ENCODE assay signal across 8 cellular contexts in the genomic region with DNA sequence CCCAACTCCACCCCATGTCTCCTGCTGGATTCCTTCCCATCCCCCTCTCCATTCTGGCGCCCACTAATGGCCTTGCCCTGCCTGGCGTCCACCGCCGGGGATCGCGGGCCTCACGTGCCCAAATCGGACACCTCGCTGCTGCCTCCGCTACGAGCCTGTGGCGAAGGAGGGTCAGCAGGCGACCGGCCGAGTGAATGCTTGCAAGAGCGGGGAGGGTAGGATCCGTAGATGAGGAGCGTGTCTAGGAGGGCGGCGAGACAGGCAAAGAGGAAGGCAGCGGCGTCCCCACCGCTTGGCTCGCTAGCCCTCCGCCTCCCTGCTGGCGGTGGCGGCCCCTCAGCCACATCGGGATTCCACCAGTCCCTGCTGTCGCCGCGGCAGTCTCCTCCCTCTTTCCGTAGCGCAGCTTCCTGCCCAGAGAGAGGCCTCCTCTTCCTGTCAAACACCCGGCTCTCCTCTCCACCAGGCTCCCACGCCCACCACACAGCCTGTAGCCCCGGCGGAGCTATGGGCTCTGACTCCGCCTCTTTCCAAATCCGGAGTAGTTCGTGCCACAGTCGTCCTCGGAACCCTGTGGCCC. TPM values are rescaled to one million over a fixed set of nuclear protein-coding genes. Genes with fewer than 3 reads are reported as not detected.
A peak's percentile ranks its signal among the peaks of the same experiment; 100 is the strongest.
DNase-seq lines count a peak whose midpoint lies in the region; ATAC-seq, FAIRE-seq and TF ChIP-seq lines count a peak whose summit lies in the region.

A gene (minus strand): TSS at position 387 of the 580 bp plus-strand sequence.

- no peak for FAIRE-seq in kidney (lab: Jason Lieb, UNC)

- peak within 1 kb of the TSS; percentile 92 for H3K4me3 Mint-ChIP-seq in activated B cell treated with CpG ODN at 0.5 μM for 24 hours

- CTCF ChIA-PET in AG04449 (lab: Yijun Ruan, JAX) (no interaction called here), activated B cell treated with CpG ODN at 0.5 μM for 24 hours (lab: Charles Lee) (no interaction called here)

- no peaks in the 10 kb centered on the region for H3K27me3 Mint-ChIP-seq in activated B cell treated with CpG ODN at 0.5 μM for 24 hours

- TF ChIP-seq CTCF in AG04449 (IDR thresholded peaks at IDR 0.05; ENCODE audit: insufficient read depth, low read length, missing control alignments), result no peak
- no peak for TF ChIP-seq CTCF in activated B cell treated with CpG ODN at 0.5 μM for 24 hours (IDR thresholded peaks at IDR 0.05)
- TF ChIP-seq CTCF in kidney (IDR thresholded peaks at IDR 0.05; ENCODE audit: borderline replicate concordance, extremely low read depth, insufficient read depth), result no peak

- H3K27ac ChIP-seq in kidney (ENCODE audit: low read depth in 2 of 2, low read length in 2 of 2), result peak within 1 kb of the TSS; percentile 32 to 69

- DNase-seq in AG04449 (ENCODE audit: low read depth, low spot score) (peak; percentile 17), NCI-H226 (peak; percentile 50), activated B cell treated with CpG ODN at 0.5 μM for 24 hours (peak; percentile 59), kidney (peak; percentile 92)
- DNase-seq in central memory CD4-positive, alpha-beta T cell, result peak; percentile 73
- DNase-seq in stimulated activated CD4-positive, alpha-beta T cell treated with anti-CD3 and anti-CD28 coated beads, Interleukin-15, amount 100 ng/mL, for 24 hours, result peak; percentile 89

- ATAC-seq in GM18873 (IDR thresholded peaks at IDR 0.05; ENCODE audit: low FRiP score, unreplicated experiment) (peak; percentile 100), HG03135 (IDR thresholded peaks at IDR 0.05; ENCODE audit: unreplicated experiment) (peak; percentile 98), activated B cell treated with CpG ODN at 0.5 μM for 24 hours (ENCODE audit: low read depth) (peak; percentile 98)

- H3K9ac ChIP-seq in kidney (ENCODE audit: low read length in 2 of 2), result peak within 1 kb of the TSS; percentile 29 to 41

- H3K4me3 ChIP-seq in AG04449 (ENCODE audit: low read depth, low read length) (peak within 1 kb of the TSS; percentile 71), kidney (ENCODE audit: low read length in 2 of 2) (peak within 1 kb of the TSS; percentile 63 to 77)

- peaks cover 17% of the 10 kb centered on the region for H3K36me3 Mint-ChIP-seq in activated B cell treated with CpG ODN at 0.5 μM for 24 hours (ENCODE audit: low read depth)

- POLR2A ChIA-PET in AG04449 (lab: Yijun Ruan, JAX), result interaction anchor here (1.1 kb wide), 1 partner anchor 17 kb away, joined by 3 read pairs; no protein-coding TSS in a partner anchor
- POLR2A ChIA-PET in activated B cell treated with CpG ODN at 0.5 μM for 24 hours (lab: Charles Lee), result interaction anchor here (0.6 to 0.7 kb wide), 2 partner anchors 9 to 126 kb away, joined by 3 to 8 read pairs; a partner anchor contains a TSS

- no peaks in the 10 kb centered on the region for H3K36me3 ChIP-seq in kidney (ENCODE audit: control insufficient read depth in 1 of 2, insufficient read depth in 2 of 2, low read length in 2 of 2)

- intact Hi-C loops in activated B cell treated with CpG ODN at 0.5 μM for 24 hours (cut with micrococcal nuclease) (loop anchor here (1.0 to 5.0 kb wide), 3 partner anchors 125 to 471 kb away; a partner anchor contains a TSS), kidney (cut with DNase I) (no loop called here)

- no peaks in the 10 kb centered on the region for H3K9me3 Mint-ChIP-seq in activated B cell treated with CpG ODN at 0.5 μM for 24 hours

- H3K9me3 ChIP-seq in kidney (ENCODE audit: control insufficient read depth in 1 of 2, low read length in 2 of 2), result no peaks in the 10 kb centered on the region

- H3K4me1 Mint-ChIP-seq in activated B cell treated with CpG ODN at 0.5 μM for 24 hours, result peaks cover 22% of the 10 kb centered on the region

- H3K4me1 ChIP-seq in kidney (ENCODE audit: control insufficient read depth in 1 of 2, insufficient read depth in 1 of 2, low read depth in 1 of 2, low read length in 2 of 2), result no peaks in the 10 kb centered on the region

- H3K27ac Mint-ChIP-seq in activated B cell treated with CpG ODN at 0.5 μM for 24 hours, result peak within 1 kb of the TSS; percentile 87

RNA-seq across cellular contexts. Expression of the gene that starts here (rescaled TPM):
- total RNA-seq in activated B cell treated with CpG ODN at 0.5 μM for 24 hours (11.0 and 16.2 TPM in 2 replicates), kidney (13.7 TPM)
- polyA plus RNA-seq in kidney (ENCODE audit: insufficient read depth, low read depth, low replicate concordance), result 10.9 TPM

Comparison
In these comparisons a context has a peak if more than half of its experiments do, and no peak if none do; other contexts are left out.
1. Peak in every context shown above with its lines: DNase-seq, ATAC-seq, H3K4me3 ChIP-seq and H3K27ac ChIP-seq.
2. DNase-seq: peak in every context shown above with its lines; median percentile 92 in kidney; 89 in stimulated activated CD4-positive, alpha-beta T cell treated with anti-CD3 and anti-CD28 coated beads, Interleukin-15, amount 100 ng/mL, for 24 hours; 73 in central memory CD4-positive, alpha-beta T cell; 59 in activated B cell treated with CpG ODN at 0.5 μM for 24 hours; 50 in NCI-H226; 17 in AG04449.